Comparison of ENCODE assay signal across 31 cellular contexts in the genomic region with DNA sequence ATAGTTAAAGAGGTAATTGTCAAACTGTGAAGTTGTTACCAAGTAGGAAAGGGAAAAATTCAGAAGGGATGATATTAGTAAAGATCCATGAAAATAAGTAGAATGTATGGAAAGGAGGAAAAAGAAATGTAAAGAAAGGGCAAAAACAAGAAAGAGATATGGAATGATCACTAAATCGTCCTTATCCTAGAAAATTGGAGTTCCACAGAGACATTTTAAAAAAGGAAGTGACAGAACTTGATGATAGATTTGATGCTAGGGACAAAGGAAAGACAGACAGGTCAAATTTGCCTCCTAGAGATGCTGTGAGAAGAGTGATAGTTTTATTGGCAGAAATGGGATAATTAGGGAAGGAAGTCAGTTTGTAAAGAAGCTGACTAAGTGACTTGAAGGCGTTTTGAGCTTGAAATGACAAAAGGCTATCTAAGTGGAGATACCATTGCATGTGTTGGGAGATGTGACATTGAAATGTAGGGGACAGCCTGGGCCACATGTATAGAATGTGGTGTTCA. TPM values are rescaled to one million over a fixed set of nuclear protein-coding genes. Genes with fewer than 3 reads are reported as not detected.
"Had no signal": no experiment of that assay in that cellular context is flagged by ENCODE, and none has a peak within 500 bp of the region (broad histone marks: within the 10 kb centered on the region; RNA-seq: fewer than 3 reads in every experiment).

No MANE protein-coding gene starts in this region.

- H3K4me1 ChIP-seq: Peyer's patch had no signal

- H3K9ac ChIP-seq: SK-N-SH had no signal

- H3K36me3 ChIP-seq: Peyer's patch, SJSA1 had no signal

- DNase-seq: Karpas-422, MM.1S, MV-4-11, NCI-H1092, NCI-H1105, NCI-H1417 treated with DMSO at 0.1 percent for 48 hours, NCI-H1436 treated with DMSO at 0.1 percent for 48 hours, NCI-H187, NCI-H1930, NCI-H2029 treated with DMSO at 0.1 percent for 48 hours, NCI-H2081 treated with DMSO at 0.1 percent for 48 hours, NCI-H2107, NCI-H2171, NCI-H226, NCI-H446 treated with DMSO at 0.1 percent for 48 hours, NCI-H510A, NCI-H524, NCI-H526, NCI-H69, NCI-H748 treated with DMSO at 0.1 percent for 48 hours, NCI-H82, OCI-M1, PC-3, Peyer's patch, Right ventricle myocardium superior, RPMI8226, SHP77 treated with DMSO at 0.1 percent for 48 hours, SK-N-SH, SW 1271, T-helper 1 cell had no signal

- H3K27ac ChIP-seq: Peyer's patch, SJSA1 had no signal

- H3K4me3 ChIP-seq: Peyer's patch, SJSA1 had no signal

- H3K4me2 ChIP-seq: SK-N-SH had no signal

- H3K27me3 ChIP-seq: Peyer's patch, SJSA1 had no signal

- ATAC-seq: PC-3 had no signal

- H3K9me3 ChIP-seq: Peyer's patch, SJSA1, SK-N-SH had no signal

RNA-seq across cellular contexts. Expression of a gene that starts 52.3 kb away (rescaled TPM):
- total RNA-seq: SJSA1 had no signal
